Comparison of ENCODE assay signal across 12 cellular contexts in genomic region chr10:79028456-79029010, GRCh38.
"Had no signal": no experiment of that assay in that cellular context is flagged by ENCODE, and none has a peak within 500 bp of the region (broad histone marks: within the 10 kb centered on the region; RNA-seq: fewer than 3 reads in every experiment).

No MANE protein-coding gene starts in this region.

- H3K36me3 ChIP-seq: adrenal gland, thyroid gland had no signal

- ATAC-seq: foreskin keratinocyte, left colon had no signal

- DNase-seq: activated CD4-positive, alpha-beta T cell treated with anti-CD3 and anti-CD28 coated beads for 4 hours; activated naive CD4-positive, alpha-beta T cell treated with anti-CD3 and anti-CD28 coated beads, Interleukin-2, amount 50 U/mL, for 16 hours; activated T-cell treated with anti-CD3 and anti-CD28 coated beads, Interleukin-2, amount 50 U/mL, for 4 hours; foreskin keratinocyte; thyroid gland had no signal

- H3K9me3 ChIP-seq: adrenal gland, thyroid gland had no signal

- H3K27me3 ChIP-seq: adrenal gland, dorsolateral prefrontal cortex, hepatocyte, thyroid gland had no signal

- H3K4me3 ChIP-seq: adrenal gland, dorsolateral prefrontal cortex, hepatocyte, lung, SK-N-MC, thyroid gland had no signal

- H3K4me1 ChIP-seq: adrenal gland, foreskin keratinocyte had no signal

- H3K27ac ChIP-seq: adrenal gland, dorsolateral prefrontal cortex, epithelial cell of prostate, foreskin keratinocyte, SK-N-MC, thyroid gland had no signal
